ENCODE assay signal across 33 cellular contexts in the genomic region with DNA sequence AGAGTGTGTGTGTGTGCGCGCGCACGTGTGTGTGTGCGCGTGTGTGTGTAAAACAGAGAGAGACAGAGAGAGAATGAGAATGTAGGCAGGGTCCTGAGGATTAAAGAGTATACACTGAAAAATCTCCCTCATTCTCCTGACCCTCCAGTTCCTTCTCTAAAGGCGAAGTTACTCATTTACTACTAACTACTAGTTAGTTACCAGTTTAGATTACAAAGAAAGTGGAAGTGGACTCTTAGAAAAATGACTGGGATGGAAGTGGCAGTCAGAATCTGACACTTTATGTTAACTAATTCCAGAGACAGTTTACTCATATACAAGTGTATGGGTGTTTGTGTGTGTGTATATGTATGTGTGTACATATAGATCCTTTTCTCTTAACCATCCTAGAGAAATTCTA.
"Had no signal": no experiment of that assay in that cellular context is flagged by ENCODE, and none has a peak within 500 bp of the region (broad histone marks: within the 10 kb centered on the region; RNA-seq: fewer than 3 reads in every experiment).

No MANE protein-coding gene starts in this region.

- H3K36me3 ChIP-seq: esophagus muscularis mucosa, left lung, lower lobe of right lung, ovary, prostate gland, uterus had no signal

- H3K4me1 ChIP-seq: lower lobe of right lung, prostate gland, uterus had no signal

- H3K27ac Mint-ChIP-seq: activated CD4-positive, alpha-beta memory T cell treated with anti-CD3 and anti-CD28 coated beads, Interleukin-2, amount 10 ng/mL, durations not matched to agents 7 days and 5 days; activated CD4-positive, alpha-beta T cell treated with anti-CD3 and anti-CD28 coated beads, Interleukin-2, amount 10 ng/mL, durations not matched to agents 7 days and 5 days; activated naive CD4-positive, alpha-beta T cell treated with anti-CD3 and anti-CD28 coated beads, Interleukin-2, amount 10 ng/mL, durations not matched to agents 7 days and 5 days; activated naive CD8-positive, alpha-beta T cell treated with anti-CD3 and anti-CD28 coated beads, Interleukin-2, amount 10 ng/mL, durations not matched to agents 7 days and 5 days; activated T-cell treated with anti-CD3 and anti-CD28 coated beads, Interleukin-2, amount 50 U/mL, for 24 hours; dendritic cell treated with granulocyte-macrophage colony-stimulating factor and Interleukin-4, amounts not matched to agents 40 ng/mL and 50 ng/mL, for 4 days; natural killer cell; stimulated activated memory B cell treated with anti-CD40 and anti-IgM and Interleukin-4, amounts not matched to agents 10 μg/mL and 1 μg/mL and 100 μg/mL, for 72 hours; T-helper 17 cell; type B pancreatic cell had no signal

- FAIRE-seq: bronchial epithelial cell had no signal

- H3K27me3 Mint-ChIP-seq: activated CD4-positive, alpha-beta memory T cell treated with anti-CD3 and anti-CD28 coated beads, Interleukin-2, amount 10 ng/mL, durations not matched to agents 7 days and 5 days; activated CD4-positive, alpha-beta T cell treated with anti-CD3 and anti-CD28 coated beads, Interleukin-2, amount 10 ng/mL, durations not matched to agents 7 days and 5 days; activated naive CD4-positive, alpha-beta T cell treated with anti-CD3 and anti-CD28 coated beads, Interleukin-2, amount 10 ng/mL, durations not matched to agents 7 days and 5 days; activated naive CD8-positive, alpha-beta T cell treated with anti-CD3 and anti-CD28 coated beads, Interleukin-2, amount 10 ng/mL, durations not matched to agents 7 days and 5 days; activated T-cell treated with anti-CD3 and anti-CD28 coated beads, Interleukin-2, amount 50 U/mL, for 24 hours; central memory CD8-positive, alpha-beta T cell; dendritic cell treated with granulocyte-macrophage colony-stimulating factor and Interleukin-4, amounts not matched to agents 40 ng/mL and 50 ng/mL, for 4 days; stimulated activated memory B cell treated with anti-CD40 and anti-IgM and Interleukin-4, amounts not matched to agents 10 μg/mL and 1 μg/mL and 100 μg/mL, for 72 hours; stimulated activated naive CD8-positive, alpha-beta T cell treated with anti-CD3 and anti-CD28 coated beads, Interleukin-15, amount 100 ng/mL, for 72 hours; T-helper 17 cell; type B pancreatic cell had no signal

- H3K9me3 Mint-ChIP-seq: activated CD4-positive, alpha-beta memory T cell treated with anti-CD3 and anti-CD28 coated beads, Interleukin-2, amount 10 ng/mL, durations not matched to agents 7 days and 5 days; activated naive CD8-positive, alpha-beta T cell treated with anti-CD3 and anti-CD28 coated beads, Interleukin-2, amount 10 ng/mL, durations not matched to agents 7 days and 5 days; activated T-cell treated with anti-CD3 and anti-CD28 coated beads, Interleukin-2, amount 50 U/mL, for 24 hours; central memory CD8-positive, alpha-beta T cell; stimulated activated memory B cell treated with anti-CD40 and anti-IgM and Interleukin-4, amounts not matched to agents 10 μg/mL and 1 μg/mL and 100 μg/mL, for 72 hours; stimulated activated naive CD8-positive, alpha-beta T cell treated with anti-CD3 and anti-CD28 coated beads, Interleukin-15, amount 100 ng/mL, for 72 hours; type B pancreatic cell had no signal

- H3K4me1 Mint-ChIP-seq: activated CD4-positive, alpha-beta memory T cell treated with anti-CD3 and anti-CD28 coated beads, Interleukin-2, amount 10 ng/mL, durations not matched to agents 7 days and 5 days; central memory CD8-positive, alpha-beta T cell; natural killer cell; stimulated activated memory B cell treated with anti-CD40 and anti-IgM and Interleukin-4, amounts not matched to agents 10 μg/mL and 1 μg/mL and 100 μg/mL, for 72 hours; T-helper 17 cell had no signal

- H3K4me3 ChIP-seq: esophagus muscularis mucosa, left lung, lower lobe of right lung, ovary, prostate gland, smooth muscle cell, uterus had no signal

- H3K4me3 Mint-ChIP-seq: activated CD4-positive, alpha-beta memory T cell treated with anti-CD3 and anti-CD28 coated beads, Interleukin-2, amount 10 ng/mL, durations not matched to agents 7 days and 5 days; activated CD4-positive, alpha-beta T cell treated with anti-CD3 and anti-CD28 coated beads, Interleukin-2, amount 10 ng/mL, durations not matched to agents 7 days and 5 days; activated naive CD4-positive, alpha-beta T cell treated with anti-CD3 and anti-CD28 coated beads, Interleukin-2, amount 10 ng/mL, durations not matched to agents 7 days and 5 days; activated naive CD8-positive, alpha-beta T cell treated with anti-CD3 and anti-CD28 coated beads, Interleukin-2, amount 10 ng/mL, durations not matched to agents 7 days and 5 days; activated T-cell treated with anti-CD3 and anti-CD28 coated beads, Interleukin-2, amount 50 U/mL, for 24 hours; central memory CD8-positive, alpha-beta T cell; dendritic cell treated with granulocyte-macrophage colony-stimulating factor and Interleukin-4, amounts not matched to agents 40 ng/mL and 50 ng/mL, for 4 days; natural killer cell; stimulated activated memory B cell treated with anti-CD40 and anti-IgM and Interleukin-4, amounts not matched to agents 10 μg/mL and 1 μg/mL and 100 μg/mL, for 72 hours; stimulated activated naive CD8-positive, alpha-beta T cell treated with anti-CD3 and anti-CD28 coated beads, Interleukin-15, amount 100 ng/mL, for 72 hours; T-helper 17 cell; type B pancreatic cell had no signal

- DNase-seq: activated CD4-positive, alpha-beta memory T cell treated with anti-CD3 and anti-CD28 coated beads, Interleukin-2, amount 10 ng/mL, durations not matched to agents 7 days and 5 days; activated CD4-positive, alpha-beta T cell treated with anti-CD3 and anti-CD28 coated beads for 1 hour; activated CD4-positive, alpha-beta T cell treated with anti-CD3 and anti-CD28 coated beads, Interleukin-2, amount 10 ng/mL, durations not matched to agents 7 days and 5 days; activated CD8-positive, alpha-beta memory T cell treated with anti-CD3 and anti-CD28 coated beads, Interleukin-2, amount 50 U/mL, for 48 hours; activated gamma-delta T cell; activated naive CD4-positive, alpha-beta T cell treated with anti-CD3 and anti-CD28 coated beads, Interleukin-2, amount 10 ng/mL, durations not matched to agents 7 days and 5 days; activated naive CD8-positive, alpha-beta T cell treated with anti-CD3 and anti-CD28 coated beads, Interleukin-2, amount 10 ng/mL, durations not matched to agents 7 days and 5 days; activated T-cell treated with anti-CD3 and anti-CD28 coated beads, Interleukin-2, amount 50 U/mL, for 24 hours; amniotic stem cell; effector CD4-positive, alpha-beta T cell; foreskin melanocyte; kidney glomerular epithelial cell; left lung; lower lobe of right lung; mesenchymal stem cell; natural killer cell; ovary; stimulated activated CD4-positive, alpha-beta T cell treated with anti-CD3 and anti-CD28 coated beads, Interleukin-1b, Interleukin-23, amount 100 ng/mL, for 48 hours; stimulated activated CD4-positive, alpha-beta T cell treated with anti-CD3 and anti-CD28 coated beads, Interleukin-4, amount 100 ng/mL, for 4 hours; stimulated activated CD8-positive, alpha-beta memory T cell treated with anti-CD3 and anti-CD28 coated beads, Interleukin-4, amount 100 ng/mL, for 48 hours; stimulated activated naive CD8-positive, alpha-beta T cell treated with anti-CD3 and anti-CD28 coated beads, Interleukin-15, amount 100 ng/mL, for 72 hours; substantia nigra; T-helper 17 cell; T1000; uterus had no signal

- H3K27ac ChIP-seq: esophagus muscularis mucosa, left lung, lower lobe of right lung, ovary, prostate gland, uterus had no signal

- H3K36me3 Mint-ChIP-seq: activated naive CD4-positive, alpha-beta T cell treated with anti-CD3 and anti-CD28 coated beads, Interleukin-2, amount 10 ng/mL, durations not matched to agents 7 days and 5 days; natural killer cell; stimulated activated memory B cell treated with anti-CD40 and anti-IgM and Interleukin-4, amounts not matched to agents 10 μg/mL and 1 μg/mL and 100 μg/mL, for 72 hours; type B pancreatic cell had no signal

- H3K27me3 ChIP-seq: esophagus muscularis mucosa, left lung, ovary, uterus had no signal

- ATAC-seq: lower lobe of right lung; natural killer cell; stimulated activated memory B cell treated with anti-CD40 and anti-IgM and Interleukin-4, amounts not matched to agents 10 μg/mL and 1 μg/mL and 100 μg/mL, for 72 hours; stimulated activated naive CD8-positive, alpha-beta T cell treated with anti-CD3 and anti-CD28 coated beads, Interleukin-15, amount 100 ng/mL, for 72 hours; T-helper 17 cell had no signal
